ENCODE assay signal across 8 cellular contexts in the genomic region with DNA sequence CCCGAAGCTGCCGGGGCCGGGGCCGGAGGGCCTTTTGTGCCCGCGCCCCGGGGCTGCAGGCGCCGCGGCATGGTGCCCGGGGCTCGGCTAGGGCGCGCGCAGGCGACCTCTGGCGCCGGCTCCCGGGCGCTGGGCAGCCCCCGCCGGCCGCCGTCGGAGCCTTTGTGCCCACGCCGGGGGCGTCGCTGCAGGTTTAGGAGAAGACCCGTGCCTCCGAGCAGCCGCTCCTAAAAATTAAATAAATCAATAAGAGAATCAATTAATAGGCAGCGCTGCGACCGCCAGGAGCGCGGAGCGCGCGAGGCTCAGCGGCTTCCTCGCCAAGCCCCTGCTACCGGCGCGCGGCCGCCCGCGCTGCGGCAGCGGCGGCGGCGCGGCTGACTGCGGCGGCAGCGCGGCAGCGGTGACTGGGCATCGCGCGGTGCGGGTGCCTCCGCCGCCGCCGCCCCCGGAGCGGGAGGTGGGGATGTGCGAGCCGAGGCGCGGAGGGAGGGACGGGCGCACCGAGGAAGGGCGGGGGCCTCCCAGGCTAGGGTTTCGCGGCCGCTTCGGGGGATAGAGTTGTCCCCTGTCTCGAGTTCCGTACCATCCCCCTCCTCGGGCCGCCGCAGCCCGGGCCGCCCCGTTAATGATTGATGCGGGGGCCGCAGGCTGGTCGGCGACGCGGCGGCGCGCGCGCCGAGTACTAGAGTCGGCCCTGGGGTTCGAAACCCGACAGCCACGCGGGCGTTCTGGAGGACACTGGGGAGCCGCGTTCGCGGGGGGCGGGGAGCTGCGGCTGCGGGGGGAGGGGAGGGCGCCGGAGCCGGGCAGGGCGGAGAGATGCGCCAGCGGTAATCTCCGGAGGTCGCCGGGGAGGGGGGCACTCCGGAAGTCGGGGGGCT. TPM values are rescaled to one million over a fixed set of nuclear protein-coding genes. Genes with fewer than 3 reads are reported as not detected.
DNase-seq lines count a peak whose midpoint lies in the region; ATAC-seq, FAIRE-seq and TF ChIP-seq lines count a peak whose summit lies in the region.

PAQR9 (minus strand) TSS at position 409 of the 884 bp plus-strand sequence; CDS start at position 71, 338 bp downstream.

- peaks cover 15% of the 10 kb centered on the region; the same call in 2 of the 3 replicates for H3K36me3 Mint-ChIP-seq in GM23338 (ENCODE audit: low read depth)
- peaks cover 0 to 9% (median 0%) of the 10 kb centered on the region in 5 donors for H3K36me3 Mint-ChIP-seq in naive thymus-derived CD4-positive, alpha-beta T cell

- H3K27me3 Mint-ChIP-seq in GM23338 (ENCODE audit: insufficient read depth, low read depth, poor library complexity): peaks cover 28% of the 10 kb centered on the region
- H3K27me3 Mint-ChIP-seq in naive thymus-derived CD4-positive, alpha-beta T cell: peaks cover 55 to 78% (median 64%) of the 10 kb centered on the region in 5 donors

- dilution Hi-C loops in endothelial cell of umbilical vein (cut with MboI; ENCODE audit: extremely low pct_ligation_motif_present, low sequenced_read_pairs): no loop called here

- H3F3A ChIP-seq in GM23338 (replicated peaks; ENCODE audit: low read depth): peaks cover 5% of the 10 kb centered on the region; the same call in 1 of the 2 replicates

- intact Hi-C loops in endothelial cell of umbilical vein (cut with micrococcal nuclease): loop anchor here (5.0 kb wide), 1 partner anchor 76 kb away; the partner anchor contains the start of gene PCOLCE2
- intact Hi-C loops in naive thymus-derived CD4-positive, alpha-beta T cell (cut with micrococcal nuclease): no loop called here

- H3K4me2 ChIP-seq in GM23338: peak within 1 kb of the TSS; percentile 81
- H3K4me2 ChIP-seq in endothelial cell of umbilical vein (ENCODE audit: insufficient read depth, low read length): peak within 1 kb of the TSS; percentile 52

- POLR2A ChIA-PET in endothelial cell of umbilical vein (lab: Charles Lee): no interaction called here
- POLR2A ChIA-PET in naive thymus-derived CD4-positive, alpha-beta T cell (lab: Charles Lee): interaction anchor here (0.6 kb wide), 1 partner anchor 57 kb away, joined by 3 read pairs; no protein-coding TSS in a partner anchor

- H3K9me1 ChIP-seq in endothelial cell of umbilical vein (replicated peaks; ENCODE audit: control insufficient read depth, extremely low read depth, insufficient read depth, low read length): no peaks in the 10 kb centered on the region

- H3K4me3 Mint-ChIP-seq in GM23338: peak within 1 kb of the TSS; percentile 92
- H3K4me3 Mint-ChIP-seq in naive thymus-derived CD4-positive, alpha-beta T cell: peak within 1 kb of the TSS; percentile 74 to 89 (median 80)

- H2AFZ ChIP-seq in GM23338 (peak within 1 kb of the TSS; percentile 95), endothelial cell of umbilical vein (ENCODE audit: low read depth, low read length) (peak within 1 kb of the TSS; percentile 58)

- no peak for FAIRE-seq in endothelial cell of umbilical vein (lab: Jason Lieb, UNC)

- 0 out of 2 replicates have a peak, but pooled peaks cover 3% of the 10 kb centered on the region for H4K20me1 ChIP-seq in GM23338 (replicated peaks; ENCODE audit: insufficient read depth)
- H4K20me1 ChIP-seq in endothelial cell of umbilical vein (replicated peaks; ENCODE audit: control insufficient read depth, extremely low read depth, insufficient read depth, low read length): peaks cover 2% of the 10 kb centered on the region

- H3K36me3 ChIP-seq in GM23338 (ENCODE audit: insufficient read depth) (no peaks in the 10 kb centered on the region), SJSA1 (no peaks in the 10 kb centered on the region), endothelial cell of umbilical vein (ENCODE audit: control insufficient read depth in 2 of 2, extremely low read depth in 1 of 2, insufficient read depth in 2 of 2, low read length in 2 of 2) (no peaks in the 10 kb centered on the region)
- no peaks in the 10 kb centered on the region for H3K36me3 ChIP-seq in naive thymus-derived CD4-positive, alpha-beta T cell (ENCODE audit: control insufficient read depth in 2 of 3, insufficient read depth in 3 of 3, low read length in 3 of 3)

- H3K79me2 ChIP-seq in GM23338 (replicated peaks; ENCODE audit: insufficient read depth): no peaks in the 10 kb centered on the region
- no peaks in the 10 kb centered on the region for H3K79me2 ChIP-seq in endothelial cell of umbilical vein (ENCODE audit: control insufficient read depth, insufficient read depth, low read length)

- H3K27ac Mint-ChIP-seq in GM23338: no peak within 1 kb of the TSS
- H3K27ac Mint-ChIP-seq in naive thymus-derived CD4-positive, alpha-beta T cell: no peak within 1 kb of the TSS

- TF ChIP-seq POLR2A in endothelial cell of umbilical vein (IDR thresholded peaks at IDR 0.05; ENCODE audit: low read depth, low read length): no peak

- DNase-seq in ELF-1 (ENCODE audit: low read depth, low spot score): peak; percentile 54
- peak; percentile 80 for DNase-seq in GM23338 (ENCODE audit: low spot score)
- no peak for DNase-seq in SJSA1 (ENCODE audit: low read depth in 1 of 2, low spot score in 2 of 2)
- DNase-seq in endothelial cell of umbilical vein (ENCODE audit: low read depth, low spot score): no peak
- DNase-seq in naive thymus-derived CD4-positive, alpha-beta T cell: peak in 1 of 9 donors; percentile 31
- no peak for DNase-seq in cerebellar cortex (ENCODE audit: low spot score)

- TF ChIP-seq CTCF in GM23338 (conservative IDR thresholded peaks at IDR 0.05; ENCODE audit: low read depth in 2 of 2) (no peak), endothelial cell of umbilical vein (IDR thresholded peaks at IDR 0.05; ENCODE audit: extremely low read depth in 1 of 2, insufficient read depth in 1 of 2, low read depth in 1 of 2, low read length in 2 of 2) (no peak)

- peaks cover 4% of the 10 kb centered on the region; the same call in 2 of the 3 replicates for H3K9me3 Mint-ChIP-seq in GM23338
- peaks cover 0 to 3% (median 0%) of the 10 kb centered on the region in 11 donors for H3K9me3 Mint-ChIP-seq in naive thymus-derived CD4-positive, alpha-beta T cell

- no peak within 1 kb of the TSS for H3K9ac ChIP-seq in endothelial cell of umbilical vein (replicated peaks; ENCODE audit: extremely low read depth, insufficient read depth, low read length)

- no TSS peak for BruUV-seq in endothelial cell of umbilical vein (replicated peaks; lab: Mats Ljungman, UMichigan)

- CTCF ChIA-PET in endothelial cell of umbilical vein (lab: Charles Lee): interaction anchor here (1.0 kb wide), 1 partner anchor 135 kb away, joined by 3 read pairs; no protein-coding TSS in a partner anchor
- CTCF ChIA-PET in naive thymus-derived CD4-positive, alpha-beta T cell (lab: Charles Lee): no interaction called here

- peaks cover 49% of the 10 kb centered on the region for H3K27me3 ChIP-seq in GM23338 (ENCODE audit: insufficient read depth)
- peaks cover 67% of the 10 kb centered on the region for H3K27me3 ChIP-seq in SJSA1 (replicated peaks)
- peaks cover 51 to 80% of the 10 kb centered on the region in 2 experiments for H3K27me3 ChIP-seq in endothelial cell of umbilical vein (ENCODE audit: control insufficient read depth in 2 of 2, insufficient read depth in 2 of 2, low read length in 2 of 2)
- H3K27me3 ChIP-seq in naive thymus-derived CD4-positive, alpha-beta T cell (ENCODE audit: control insufficient read depth in 2 of 2, insufficient read depth in 2 of 2, low read length in 2 of 2): peaks cover 6 to 9% of the 10 kb centered on the region in 2 donors

- H3K27ac ChIP-seq in GM23338 (ENCODE audit: low read depth): no peak within 1 kb of the TSS
- H3K27ac ChIP-seq in SJSA1: no peak within 1 kb of the TSS
- no peak within 1 kb of the TSS for H3K27ac ChIP-seq in endothelial cell of umbilical vein (ENCODE audit: insufficient read depth, low read depth, low read length)
- H3K27ac ChIP-seq in naive thymus-derived CD4-positive, alpha-beta T cell (ENCODE audit: low read depth, low read length): no peak within 1 kb of the TSS

- ATAC-seq in GM23338 (peak; percentile 72), GM19328 (IDR thresholded peaks at IDR 0.05; ENCODE audit: unreplicated experiment) (no peak), GM19023 (IDR thresholded peaks at IDR 0.05; ENCODE audit: unreplicated experiment) (no peak)
- peak; percentile 46 for ATAC-seq in naive thymus-derived CD4-positive, alpha-beta T cell

- H3K4me3 ChIP-seq in GM23338 (peak within 1 kb of the TSS; percentile 58), SJSA1 (peak within 1 kb of the TSS; percentile 29), endothelial cell of umbilical vein (replicated peaks in 1 of 3; ENCODE audit: insufficient read depth in 1 of 3, low read depth in 1 of 3, low read length in 3 of 3) (peak within 1 kb of the TSS; percentile 33 to 52 (median 35))
- H3K4me3 ChIP-seq in naive thymus-derived CD4-positive, alpha-beta T cell (ENCODE audit: low read length): no peak within 1 kb of the TSS

- H3K9me3 ChIP-seq in SJSA1 (replicated peaks) (no peaks in the 10 kb centered on the region), endothelial cell of umbilical vein (replicated peaks; ENCODE audit: control insufficient read depth, insufficient read depth, low read length) (no peaks in the 10 kb centered on the region)
- no peaks in the 10 kb centered on the region for H3K9me3 ChIP-seq in naive thymus-derived CD4-positive, alpha-beta T cell (ENCODE audit: control insufficient read depth in 2 of 3, low read length in 3 of 3)

- no peaks in the 10 kb centered on the region for H3K9me2 ChIP-seq in GM23338 (ENCODE audit: insufficient read depth)

- H3K4me1 Mint-ChIP-seq in GM23338: peaks cover 19% of the 10 kb centered on the region
- peaks cover 6 to 20% (median 18%) of the 10 kb centered on the region in 7 donors for H3K4me1 Mint-ChIP-seq in naive thymus-derived CD4-positive, alpha-beta T cell

- H3K4me1 ChIP-seq in GM23338 (ENCODE audit: insufficient read depth) (peaks cover 3% of the 10 kb centered on the region; the same call in 1 of the 2 replicates), SJSA1 (replicated peaks) (peaks cover 6% of the 10 kb centered on the region; the same call in 1 of the 2 replicates), endothelial cell of umbilical vein (ENCODE audit: control insufficient read depth, extremely low read depth, insufficient read depth, low read length) (no peaks in the 10 kb centered on the region)
- H3K4me1 ChIP-seq in naive thymus-derived CD4-positive, alpha-beta T cell (ENCODE audit: control insufficient read depth in 2 of 2, insufficient read depth in 2 of 2, low read length in 2 of 2): no peaks in the 10 kb centered on the region

RNA-seq across cellular contexts. Expression of gene PAQR9, which starts in this region (rescaled TPM):
- 2.0 and 2.3 TPM in 2 replicates for total RNA-seq in GM23338 (2014; rRNA removed; shearing (Covaris generic))
- polyA plus RNA-seq in GM23338 (2016; fragmentation: Nextera tagmentation; extraction: Ambion mirVana) (2.0 and 2.2 TPM in 2 replicates), endothelial cell of umbilical vein (not detected in 2 replicates)
- not detected in 2 replicates for total RNA-seq in SJSA1 (2014; rRNA removed; shearing (Covaris generic))
- not detected in 2 replicates for total RNA-seq in endothelial cell of umbilical vein
- polyA plus RNA-seq in endothelial cell of umbilical vein (2011; cell fraction: cytosol; rRNA removed): not detected in 2 replicates
- polyA plus RNA-seq in endothelial cell of umbilical vein (2011; cell fraction: nucleus; rRNA removed): not detected in 2 replicates
- polyA plus RNA-seq in endothelial cell of umbilical vein (2012): not detected in 2 replicates
- polyA minus RNA-seq in endothelial cell of umbilical vein: not detected in 2 replicates
- polyA minus RNA-seq in endothelial cell of umbilical vein (2011; cell fraction: cytosol; rRNA and poly(A)+ RNA removed): not detected
- not detected in 2 replicates for polyA minus RNA-seq in endothelial cell of umbilical vein (2011; cell fraction: nucleus; rRNA and poly(A)+ RNA removed)
- total RNA-seq in naive thymus-derived CD4-positive, alpha-beta T cell: not detected
- polyA plus RNA-seq in naive thymus-derived CD4-positive, alpha-beta T cell: not detected

Comparison
In these comparisons a context has a peak if more than half of its experiments do, and no peak if none do; other contexts are left out.
1. Peak in ATAC-seq in naive thymus-derived CD4-positive, alpha-beta T cell; RNA of the gene not detected or under 1 TPM.
2. DNase-seq: peak in ELF-1 (single experiment) and GM23338 (single experiment); none in SJSA1 (0 of 2), endothelial cell of umbilical vein (single experiment) and cerebellar cortex (single experiment).